Comparison of ENCODE assay signal across 27 cellular contexts in the genomic region with DNA sequence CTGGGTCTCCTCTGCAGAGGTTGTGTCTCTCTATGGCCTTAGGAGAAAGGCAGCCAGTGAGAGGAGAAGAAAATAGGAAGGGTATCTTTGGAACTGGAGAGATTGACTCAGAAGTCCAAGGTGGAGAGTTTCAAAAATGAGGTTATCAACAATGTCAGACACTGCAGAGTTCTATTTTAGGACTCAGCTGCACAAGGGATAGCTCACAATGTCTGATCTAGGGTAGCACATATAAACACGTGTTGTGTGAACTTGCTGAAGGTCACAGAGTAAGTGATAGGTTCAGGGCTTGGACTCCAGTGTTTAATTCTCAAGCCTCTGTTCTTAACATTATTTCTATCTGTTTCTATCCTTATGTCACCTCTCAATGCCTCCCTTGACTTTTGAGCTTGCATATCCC.
"Had no signal": no experiment of that assay in that cellular context is flagged by ENCODE, and none has a peak within 500 bp of the region (broad histone marks: within the 10 kb centered on the region; RNA-seq: fewer than 3 reads in every experiment).

No MANE protein-coding gene starts in this region.

- ATAC-seq: activated T-cell treated with anti-CD3 and anti-CD28 coated beads, Interleukin-2, amount 50 U/mL, for 72 hours; K562; T-cell had no signal

- H3K4me3 ChIP-seq: K562, Peyer's patch, SK-N-MC had no signal

- H3K4me3 Mint-ChIP-seq: activated B cell treated with CpG ODN at 0.5 μM for 24 hours; activated CD4-positive, alpha-beta memory T cell treated with anti-CD3 and anti-CD28 coated beads, Interleukin-2, amount 10 ng/mL, durations not matched to agents 7 days and 5 days; activated CD4-positive, alpha-beta T cell treated with anti-CD3 and anti-CD28 coated beads, Interleukin-2, amount 10 ng/mL, durations not matched to agents 24 days and 14 days; activated naive CD4-positive, alpha-beta T cell treated with anti-CD3 and anti-CD28 coated beads, Interleukin-2, amount 10 ng/mL, durations not matched to agents 7 days and 5 days; activated naive CD8-positive, alpha-beta T cell treated with anti-CD3 and anti-CD28 coated beads for 36 hours; activated T-cell treated with anti-CD3 and anti-CD28 coated beads, Interleukin-2, amount 50 U/mL, for 72 hours; T-cell had no signal

- DNase-seq: activated B cell treated with CpG ODN at 0.5 μM for 24 hours; activated CD4-positive, alpha-beta memory T cell treated with anti-CD3 and anti-CD28 coated beads, Interleukin-2, amount 10 ng/mL, durations not matched to agents 7 days and 5 days; activated CD4-positive, alpha-beta T cell treated with anti-CD3 and anti-CD28 coated beads for 1 hour; activated CD4-positive, alpha-beta T cell treated with anti-CD3 and anti-CD28 coated beads, Interleukin-2, amount 10 ng/mL, durations not matched to agents 24 days and 14 days; activated CD8-positive, alpha-beta memory T cell treated with anti-CD3 and anti-CD28 coated beads, Interleukin-2, amount 50 U/mL, for 4 hours; activated gamma-delta T cell treated with Interleukin-2 at 50 U/mL for 16 hours; activated naive CD4-positive, alpha-beta T cell treated with anti-CD3 and anti-CD28 coated beads, Interleukin-2, amount 10 ng/mL, durations not matched to agents 7 days and 5 days; activated naive CD8-positive, alpha-beta T cell treated with anti-CD3 and anti-CD28 coated beads for 36 hours; activated T-cell treated with anti-CD3 and anti-CD28 coated beads, Interleukin-2, amount 50 U/mL, for 72 hours; brain microvascular endothelial cell; central memory CD4-positive, alpha-beta T cell; Karpas-422; MM.1S; NCI-H1105; NCI-H1436; NCI-H1694 treated with DMSO at 0.1 percent for 48 hours; NCI-H2029 treated with DMSO at 0.1 percent for 48 hours; NCI-H345; NCI-H510A; NCI-H526 treated with DMSO at 0.1 percent for 48 hours; Peyer's patch; T-cell; T-helper 2 cell; T1000 had no signal

- H3K27me3 ChIP-seq: brain microvascular endothelial cell, Peyer's patch had no signal

- H3K4me1 Mint-ChIP-seq: activated B cell treated with CpG ODN at 0.5 μM for 24 hours; activated CD4-positive, alpha-beta memory T cell treated with anti-CD3 and anti-CD28 coated beads, Interleukin-2, amount 10 ng/mL, durations not matched to agents 7 days and 5 days; activated CD4-positive, alpha-beta T cell treated with anti-CD3 and anti-CD28 coated beads, Interleukin-2, amount 10 ng/mL, durations not matched to agents 24 days and 14 days; activated naive CD4-positive, alpha-beta T cell treated with anti-CD3 and anti-CD28 coated beads, Interleukin-2, amount 10 ng/mL, durations not matched to agents 7 days and 5 days; activated naive CD8-positive, alpha-beta T cell treated with anti-CD3 and anti-CD28 coated beads for 36 hours; T-cell had no signal

- H3K9me3 Mint-ChIP-seq: activated B cell treated with CpG ODN at 0.5 μM for 24 hours; activated CD4-positive, alpha-beta T cell treated with anti-CD3 and anti-CD28 coated beads, Interleukin-2, amount 10 ng/mL, durations not matched to agents 24 days and 14 days had no signal

- H3K36me3 Mint-ChIP-seq: activated naive CD4-positive, alpha-beta T cell treated with anti-CD3 and anti-CD28 coated beads, Interleukin-2, amount 10 ng/mL, durations not matched to agents 7 days and 5 days; activated naive CD8-positive, alpha-beta T cell treated with anti-CD3 and anti-CD28 coated beads for 36 hours; T-cell had no signal

- H3K36me3 ChIP-seq: brain microvascular endothelial cell, Peyer's patch had no signal

- H3K27ac ChIP-seq: brain microvascular endothelial cell, Peyer's patch, SK-N-MC had no signal

- H3K9me3 ChIP-seq: Peyer's patch had no signal

- H3K27me3 Mint-ChIP-seq: activated CD4-positive, alpha-beta memory T cell treated with anti-CD3 and anti-CD28 coated beads, Interleukin-2, amount 10 ng/mL, durations not matched to agents 7 days and 5 days; activated CD4-positive, alpha-beta T cell treated with anti-CD3 and anti-CD28 coated beads, Interleukin-2, amount 10 ng/mL, durations not matched to agents 24 days and 14 days; activated naive CD4-positive, alpha-beta T cell treated with anti-CD3 and anti-CD28 coated beads, Interleukin-2, amount 10 ng/mL, durations not matched to agents 7 days and 5 days had no signal

- H3K27ac Mint-ChIP-seq: activated B cell treated with CpG ODN at 0.5 μM for 24 hours; activated CD4-positive, alpha-beta memory T cell treated with anti-CD3 and anti-CD28 coated beads, Interleukin-2, amount 10 ng/mL, durations not matched to agents 7 days and 5 days; activated CD4-positive, alpha-beta T cell treated with anti-CD3 and anti-CD28 coated beads, Interleukin-2, amount 10 ng/mL, durations not matched to agents 24 days and 14 days; activated naive CD4-positive, alpha-beta T cell treated with anti-CD3 and anti-CD28 coated beads, Interleukin-2, amount 10 ng/mL, durations not matched to agents 7 days and 5 days; activated naive CD8-positive, alpha-beta T cell treated with anti-CD3 and anti-CD28 coated beads for 36 hours; activated T-cell treated with anti-CD3 and anti-CD28 coated beads, Interleukin-2, amount 50 U/mL, for 72 hours; activated T-helper 2 cell treated with anti-CD3 and anti-CD28 coated beads, Interferon-gamma antibody, Interleukin-2, Interleukin-4, amounts not matched to agents 10 μg/mL and 5 μg/mL and 100 μg/mL, durations not matched to agents 14 hours and 24 hours and 36 hours; T-cell had no signal
